In genomic region chr7:69038915-69039314, GRCh38 we compare ENCODE assay signal across 27 cellular contexts.
"Had no signal": no experiment of that assay in that cellular context is flagged by ENCODE, and none has a peak within 500 bp of the region (broad histone marks: within the 10 kb centered on the region; RNA-seq: fewer than 3 reads in every experiment).

No MANE protein-coding gene starts in this region.

- H3K4me3 ChIP-seq: neural progenitor cell, ovary, psoas muscle, skin epidermis, smooth muscle cell, spleen, stomach, thoracic aorta, thyroid gland, tibial nerve, upper lobe of left lung, vagina had no signal

- H2AFZ ChIP-seq: neural progenitor cell, parathyroid adenoma had no signal

- H3K27ac ChIP-seq: neural progenitor cell, ovary, parathyroid adenoma, psoas muscle, skin epidermis, spleen, stomach, thoracic aorta, thyroid gland, tibial nerve, upper lobe of left lung, vagina had no signal

- DNase-seq: natural killer cell; occipital lobe; ovary; posterior cingulate gyrus; psoas muscle; right cardiac atrium; spleen; stimulated activated CD4-positive, alpha-beta T cell treated with anti-CD3 and anti-CD28 coated beads, Interleukin-12 subunit alpha, Interleukin-12 subunit beta, amount 100 ng/mL, for 4 hours; stimulated activated CD4-positive, alpha-beta T cell treated with anti-CD3 and anti-CD28 coated beads, Interleukin-1b, Interleukin-23, amount 100 ng/mL, for 48 hours; stimulated activated CD4-positive, alpha-beta T cell treated with anti-CD3 and anti-CD28 coated beads, Interleukin-4, amount 100 ng/mL, for 1 hour; stimulated activated CD4-positive, alpha-beta T cell treated with anti-CD3 and anti-CD28 coated beads, Interleukin-4, amount 100 ng/mL, for 4 hours; stimulated activated naive B cell treated with anti-CD40 and anti-IgM and Interleukin-4, amounts not matched to agents 10 μg/mL and 1 μg/mL and 100 μg/mL, for 72 hours; stimulated activated naive CD4-positive, alpha-beta T cell treated with Interleukin-2 at 50 U/mL for 16 hours; stomach; thyroid gland; trophoblast cell; upper lobe of left lung had no signal

- H3K36me3 ChIP-seq: neural progenitor cell, ovary, spleen, stomach, thoracic aorta, thyroid gland, tibial nerve, upper lobe of left lung, vagina had no signal

- H3K4me2 ChIP-seq: neural progenitor cell, smooth muscle cell had no signal

- H3K27me3 ChIP-seq: neural progenitor cell, ovary, spleen, stomach, thyroid gland, tibial nerve, upper lobe of left lung, vagina had no signal

- H3K9me3 ChIP-seq: ovary, psoas muscle, thoracic aorta, thyroid gland, upper lobe of left lung, vagina had no signal

- H3K4me1 ChIP-seq: neural progenitor cell, parathyroid adenoma, psoas muscle, spleen, stomach, thyroid gland, tibial nerve, upper lobe of left lung, vagina had no signal

- H3K79me2 ChIP-seq: parathyroid adenoma had no signal

- H3K9ac ChIP-seq: neural progenitor cell, parathyroid adenoma had no signal

- ATAC-seq: natural killer cell; psoas muscle; right cardiac atrium; sciatic nerve; stimulated activated effector memory CD8-positive, alpha-beta T cell treated with anti-CD3 and anti-CD28 coated beads, Interleukin-12 subunit alpha, Interleukin-12 subunit beta, amount 100 ng/mL, for 72 hours; stimulated activated naive B cell treated with anti-CD40 and anti-IgM and Interleukin-4, amounts not matched to agents 10 μg/mL and 1 μg/mL and 100 μg/mL, for 72 hours had no signal

- FAIRE-seq: urothelium cell line had no signal
